In genomic region chr18:28086530-28087172, GRCh38 we compare ENCODE assay signal across 13 cellular contexts.
DNase-seq lines count a peak whose midpoint lies in the region; ATAC-seq lines count a peak whose summit lies in the region.
"Had no signal": no experiment of that assay in that cellular context is flagged by ENCODE, and none has a peak within 500 bp of the region (broad histone marks: within the 10 kb centered on the region; RNA-seq: fewer than 3 reads in every experiment).

No MANE protein-coding gene starts in this region.

- no peaks in the 10 kb centered on the region for H3K36me3 ChIP-seq in aorta (ENCODE audit: control insufficient read depth in 1 of 2, insufficient read depth in 2 of 2, low read length in 1 of 2)

- no peaks in the 10 kb centered on the region for H3K4me1 ChIP-seq in aorta (ENCODE audit: control insufficient read depth in 1 of 2, insufficient read depth in 2 of 2, low read length in 2 of 2)

- ATAC-seq in aorta (ENCODE audit: low FRiP score) (peak; percentile 77), GM21423 (IDR thresholded peaks at IDR 0.05; ENCODE audit: unreplicated experiment) (no peak)
- ATAC-seq: T-helper 17 cell had no signal

- DNase-seq in NCI-H1436 (lab: John Stamatoyannopoulos, UW): peak; percentile 16
- DNase-seq in NCI-H1436 treated with DMSO at 0.1 percent for 48 hours (lab: John Stamatoyannopoulos, UW): no peak
- DNase-seq in aorta: no peak
- DNase-seq in NCI-H748 treated with DMSO at 0.1 percent for 48 hours (lab: John Stamatoyannopoulos, UW): no peak
- no peak for DNase-seq in T-helper 2 cell
- DNase-seq: activated T-cell treated with anti-CD3 and anti-CD28 coated beads, Interleukin-2, amount 50 U/mL, for 1 hour; naive B cell; NCI-H2081 treated with DMSO at 0.1 percent for 48 hours; T-helper 17 cell had no signal

- 9% methylated on average over 3 of the region's 3 CpGs for WGBS in aorta, 2 donors

- no peaks in the 10 kb centered on the region for H3K9me3 ChIP-seq in aorta (ENCODE audit: control insufficient read depth, low read length)

- H3K27ac ChIP-seq in cingulate gyrus (ENCODE audit: low read depth, low read length): peak overlapping the region; percentile 81
- peak overlapping the region; percentile 64 for H3K27ac ChIP-seq in layer of hippocampus (ENCODE audit: low read depth, low read length)
- H3K27ac ChIP-seq in aorta (ENCODE audit: low read depth in 1 of 2, low read length in 2 of 2): no peak overlapping the region
- H3K27ac ChIP-seq: 22Rv1 had no signal

- no peak overlapping the region for H3K4me3 ChIP-seq in aorta (ENCODE audit: low read length in 2 of 2)

- intact Hi-C loops in aorta (cut with DNase I): no loop called here

- H3K27me3 ChIP-seq in layer of hippocampus (ENCODE audit: control insufficient read depth, insufficient read depth, low read length) (no peaks in the 10 kb centered on the region), aorta (ENCODE audit: control insufficient read depth in 1 of 2, insufficient read depth in 2 of 2, low read length in 1 of 2) (no peaks in the 10 kb centered on the region)

Comparison
In these comparisons a context has a peak if more than half of its experiments do, and no peak if none do; other contexts are left out.
1. H3K27ac ChIP-seq: peak in cingulate gyrus (single experiment) and layer of hippocampus (single experiment); none in aorta (0 of 2).